Comparison of ENCODE assay signal across 11 cellular contexts in genomic region chr12:110670161-110670701, GRCh38. TPM values are rescaled to one million over a fixed set of nuclear protein-coding genes. Genes with fewer than 3 reads are reported as not detected.
DNase-seq lines count a peak whose midpoint lies in the region; ATAC-seq, FAIRE-seq and TF ChIP-seq lines count a peak whose summit lies in the region.
"Had no signal": no experiment of that assay in that cellular context is flagged by ENCODE, and none has a peak within 500 bp of the region (broad histone marks: within the 10 kb centered on the region; RNA-seq: fewer than 3 reads in every experiment).

No MANE protein-coding gene starts in this region.

- peaks cover 11% of the 10 kb centered on the region for H3K4me1 Mint-ChIP-seq in GM23338

- H3K9me2 ChIP-seq in GM23338 (ENCODE audit: insufficient read depth) (no peaks in the 10 kb centered on the region), OCI-LY7 (ENCODE audit: insufficient read depth, low read length) (no peaks in the 10 kb centered on the region)

- no peaks in the 10 kb centered on the region for H3K9me3 Mint-ChIP-seq in GM23338

- no peak overlapping the region for H3K4me3 ChIP-seq in GM23338
- H3K4me3 ChIP-seq in OCI-LY7 (ENCODE audit: low read depth, low read length, poor library complexity, severe bottlenecking) = peak overlapping the region; percentile 33

- peaks cover 11% of the 10 kb centered on the region for H3K27me3 Mint-ChIP-seq in GM23338 (ENCODE audit: insufficient read depth, low read depth, poor library complexity)

- H4K20me1 ChIP-seq in GM23338 (replicated peaks; ENCODE audit: insufficient read depth) (no peaks in the 10 kb centered on the region), OCI-LY7 (ENCODE audit: insufficient read depth, low read length) (no peaks in the 10 kb centered on the region)

- CTCF ChIA-PET in OCI-LY7 (lab: Charles Lee; ENCODE audit: unreplicated experiment) = interaction anchor here (0.7 kb wide), 1 partner anchor 56 kb away, joined by 4 read pairs; the partner anchor contains the start of gene TCTN1

- ATAC-seq in GM18519 (IDR thresholded peaks at IDR 0.05; ENCODE audit: low FRiP score, unreplicated experiment) = peak; percentile 48
- peak; percentile 36 for ATAC-seq in GM23338

- POLR2A ChIA-PET in OCI-LY7 (lab: Charles Lee) = interaction anchor here (1.5 kb wide), 2 partner anchors 21 to 54 kb away, joined by 4 to 5 read pairs; no protein-coding TSS in a partner anchor

- H3K27me3 ChIP-seq in GM23338 (ENCODE audit: insufficient read depth) = no peaks in the 10 kb centered on the region

- H3K4me2 ChIP-seq in GM23338 (peak overlapping the region; percentile 48; the same call in 1 of the 2 replicates), OCI-LY7 (ENCODE audit: low read length) (peak overlapping the region; percentile 75)

- H3K79me2 ChIP-seq in GM23338 (replicated peaks; ENCODE audit: insufficient read depth) = no peaks in the 10 kb centered on the region
- H3K79me2 ChIP-seq in OCI-LY7 (ENCODE audit: insufficient read depth, low read depth, low read length) = no peaks in the 10 kb centered on the region

- H3K36me3 Mint-ChIP-seq in GM23338 (ENCODE audit: low read depth) = no peaks in the 10 kb centered on the region

- no peaks in the 10 kb centered on the region for H3K36me3 ChIP-seq in GM23338 (ENCODE audit: insufficient read depth)
- no peaks in the 10 kb centered on the region for H3K36me3 ChIP-seq in OCI-LY7 (ENCODE audit: insufficient read depth, low read length)

- intact Hi-C loops in OCI-LY7 (cut with micrococcal nuclease; ENCODE audit: unreplicated experiment) = no loop called here

- TF ChIP-seq CTCF in GM23338 (conservative IDR thresholded peaks at IDR 0.05; ENCODE audit: low read depth in 2 of 2) (no peak), OCI-LY7 (conservative IDR thresholded peaks at IDR 0.05; ENCODE audit: low read length) (no peak)

- peaks cover 4% of the 10 kb centered on the region; the same call in 1 of the 2 replicates for H3K4me1 ChIP-seq in GM23338 (ENCODE audit: insufficient read depth)
- H3K4me1 ChIP-seq in OCI-LY7 (ENCODE audit: insufficient read depth, low read length, poor library complexity, severe bottlenecking) = peaks cover 73% of the 10 kb centered on the region

- H3K27ac ChIP-seq in GM23338 (ENCODE audit: low read depth) (no peak overlapping the region), OCI-LY7 (ENCODE audit: low read depth, low read length, poor library complexity, severe bottlenecking) (peak overlapping the region; percentile 76)
- H3K27ac ChIP-seq: VCaP had no signal

- no peaks in the 10 kb centered on the region for H3F3A ChIP-seq in GM23338 (replicated peaks; ENCODE audit: low read depth)

- H3K9me3 ChIP-seq in OCI-LY7 (ENCODE audit: low read length) = no peaks in the 10 kb centered on the region

- H3K4me3 Mint-ChIP-seq in GM23338 = no peak overlapping the region

- no peak for FAIRE-seq in HTR-8/SVneo (lab: Jason Lieb, UNC)
- FAIRE-seq: endothelial cell of umbilical vein had no signal

- no TSS peak for BruUV-seq in OCI-LY7 (replicated peaks; lab: Mats Ljungman, UMichigan)

- H3K27ac Mint-ChIP-seq in GM23338 = no peak overlapping the region; the same call in 1 of the 2 replicates

- H2AFZ ChIP-seq in GM23338 = no peak overlapping the region
- peak overlapping the region; percentile 84 for H2AFZ ChIP-seq in OCI-LY7 (ENCODE audit: low read length)

- DNase-seq in GM23338 (ENCODE audit: low spot score) (no peak), OCI-LY7 (ENCODE audit: low spot score) (peak; percentile 60), NCI-H1417 (lab: John Stamatoyannopoulos, UW) (no peak), amygdala (lab: John Stamatoyannopoulos, UW) (no peak), HTR-8/SVneo (ENCODE audit: insufficient read length, low spot score) (no peak), occipital lobe (lab: John Stamatoyannopoulos, UW) (no peak)
- peak in 2 of 3 donors; percentile 32 to 51 for DNase-seq in stimulated activated CD4-positive, alpha-beta T cell treated with anti-CD3 and anti-CD28 coated beads, Interleukin-12 subunit alpha, Interleukin-12 subunit beta, amount 100 ng/mL, for 48 hours (ENCODE audit: low read depth in 2 of 3, low spot score in 1 of 3)
- DNase-seq: NCI-H2029 had no signal

TF ChIP-seq in GM23338, 12 proteins besides CTCF, POLR2A, EP300 and RAD21 (continues in another document):
- TF ChIP-seq NANOG (IDR thresholded peaks at IDR 0.05; ENCODE audit: borderline replicate concordance) (no peak), JUNB (IDR thresholded peaks at IDR 0.05; ENCODE audit: unreplicated experiment) (no peak), ZNF462 (CRISPR knock-in tag; IDR thresholded peaks at IDR 0.05) (no peak), EZH2 (IDR thresholded peaks at IDR 0.05; ENCODE audit: low read depth, unreplicated experiment) (no peak), CREB1 (CRISPR knock-in tag; IDR thresholded peaks at IDR 0.05; ENCODE audit: low read depth) (no peak), POLR2AphosphoS5 (IDR thresholded peaks at IDR 0.05; ENCODE audit: low read depth) (no peak), ETS1 (IDR thresholded peaks at IDR 0.05) (no peak)

RNA-seq across cellular contexts. Expression of gene HVCN1, which starts 18.7 kb away (rescaled TPM):
- 10.7 and 11.8 TPM in 2 replicates for total RNA-seq in GM23338 (2014; rRNA removed; shearing (Covaris generic))
- 10.1 and 10.4 TPM in 2 replicates for polyA plus RNA-seq in GM23338 (2016; fragmentation: Nextera tagmentation; extraction: Ambion mirVana)
- 6.4 and 9.3 TPM in 2 replicates for total RNA-seq in OCI-LY7 (2014; rRNA removed; shearing (Covaris generic))
- total RNA-seq in OCI-LY7 (2022) = 4.5 and 4.9 TPM in 2 replicates
- total RNA-seq in occipital lobe = 8.3 TPM

RNA-seq across cellular contexts. Expression of gene TCTN1, which starts 56.3 kb away (rescaled TPM):
- total RNA-seq in GM23338 (2014; rRNA removed; shearing (Covaris generic)) = 12.4 and 14.8 TPM in 2 replicates
- polyA plus RNA-seq in GM23338 (2016; fragmentation: Nextera tagmentation; extraction: Ambion mirVana) = 10.5 and 10.6 TPM in 2 replicates
- total RNA-seq in OCI-LY7 (2014; rRNA removed; shearing (Covaris generic)) = 4.0 and 8.7 TPM in 2 replicates
- total RNA-seq in OCI-LY7 (2022) (19.9 and 21.0 TPM in 2 replicates), occipital lobe (38.1 TPM)

Comparison
In these comparisons a context has a peak if more than half of its experiments do, and no peak if none do; other contexts are left out.
1. DNase-seq: peak in OCI-LY7 (single experiment) and stimulated activated CD4-positive, alpha-beta T cell treated with anti-CD3 and anti-CD28 coated beads, Interleukin-12 subunit alpha, Interleukin-12 subunit beta, amount 100 ng/mL, for 48 hours (2 of 3); none in GM23338 (single experiment), NCI-H1417 (0 of 3), amygdala (0 of 56), HTR-8/SVneo (single experiment) and occipital lobe (single experiment).